Comparison of ENCODE assay signal across 7 cellular contexts in genomic region chr17:59165933-59166342, GRCh38. TPM values are rescaled to one million over a fixed set of nuclear protein-coding genes. Genes with fewer than 3 reads are reported as not detected.
DNase-seq lines count a peak whose midpoint lies in the region; ATAC-seq and TF ChIP-seq lines count a peak whose summit lies in the region.

No MANE protein-coding gene starts in this region.

- peak; percentile 50 for ATAC-seq in HG02973 (IDR thresholded peaks at IDR 0.05; ENCODE audit: unreplicated experiment)

- peak overlapping the region; percentile 28 for H3K4me3 ChIP-seq in OCI-LY3 (ENCODE audit: low read length)

- DNase-seq in GDM1 (lab: John Stamatoyannopoulos, UW) (peak; percentile 2), glutamatergic neuron (peak; percentile 50), NCI-H1092 treated with DMSO at 0.1 percent for 48 hours (lab: John Stamatoyannopoulos, UW) (no peak)
- peak; percentile 49 for DNase-seq in activated naive CD4-positive, alpha-beta T cell treated with Interleukin-2 at 50 U/mL for 16 hours
- DNase-seq in stimulated activated CD4-positive, alpha-beta T cell treated with anti-CD3 and anti-CD28 coated beads, Interleukin-12 subunit alpha, Interleukin-12 subunit beta, amount 100 ng/mL, for 48 hours (ENCODE audit: low read depth in 2 of 3, low spot score in 1 of 3) = peak in 2 of 3 donors; percentile 10 to 24

- no peaks in the 10 kb centered on the region for H4K20me1 ChIP-seq in OCI-LY3 (ENCODE audit: insufficient read depth, low read length)

- TF ChIP-seq CTCF in OCI-LY3 (IDR thresholded peaks at IDR 0.05; ENCODE audit: low read depth, low read length) (peak; percentile 67), glutamatergic neuron (IDR thresholded peaks at IDR 0.05; ENCODE audit: partially characterized antibody, unreplicated experiment) (peak; percentile 76)

- no peak overlapping the region for H3K27ac Mint-ChIP-seq in glutamatergic neuron (ENCODE audit: unreplicated experiment)

- H3K4me1 Mint-ChIP-seq in glutamatergic neuron (ENCODE audit: low read depth, unreplicated experiment) = peaks cover 3% of the 10 kb centered on the region

- H3K27me3 Mint-ChIP-seq in glutamatergic neuron (ENCODE audit: unreplicated experiment) = no peaks in the 10 kb centered on the region

- H3K4me3 Mint-ChIP-seq in glutamatergic neuron (ENCODE audit: unreplicated experiment) = no peak overlapping the region

- H3K36me3 Mint-ChIP-seq in glutamatergic neuron (ENCODE audit: unreplicated experiment) = no peaks in the 10 kb centered on the region

- H3K9ac ChIP-seq in OCI-LY3 (ENCODE audit: low read length) = peak overlapping the region; percentile 26

- peaks cover 47% of the 10 kb centered on the region for H3K4me1 ChIP-seq in OCI-LY3 (ENCODE audit: low read length)

- H3K27ac ChIP-seq in OCI-LY3 (ENCODE audit: low read length) = peak overlapping the region; percentile 85

- 0 out of 2 replicates have a peak overlapping the region, but pooled peaks have one; percentile 52 for H2AFZ ChIP-seq in OCI-LY3 (ENCODE audit: low read depth, low read length)

- H3K9me3 ChIP-seq in OCI-LY3 (ENCODE audit: insufficient read depth, low read length) = no peaks in the 10 kb centered on the region

- H3K36me3 ChIP-seq in OCI-LY3 (replicated peaks; ENCODE audit: low read depth, low read length) = peaks cover 6% of the 10 kb centered on the region

- H3K9me3 Mint-ChIP-seq in glutamatergic neuron (ENCODE audit: unreplicated experiment) = no peaks in the 10 kb centered on the region

- H3K79me2 ChIP-seq in OCI-LY3 (ENCODE audit: low read length) = peaks cover 77% of the 10 kb centered on the region

- no peaks in the 10 kb centered on the region for H3K27me3 ChIP-seq in OCI-LY3 (ENCODE audit: low read depth, low read length)

- H3K4me2 ChIP-seq in OCI-LY3 (ENCODE audit: low read length) = peak overlapping the region; percentile 53

RNA-seq across cellular contexts. Expression of gene PRR11, which starts 10.4 kb away (rescaled TPM):
- 9.6 TPM for total RNA-seq in glutamatergic neuron (ENCODE audit: unreplicated experiment)

RNA-seq across cellular contexts. Expression of gene SKA2, which starts 11.0 kb away (rescaled TPM):
- 65.9 TPM for total RNA-seq in glutamatergic neuron (ENCODE audit: unreplicated experiment)

RNA-seq across cellular contexts. Expression of gene SMG8, which starts 43.9 kb away (rescaled TPM):
- total RNA-seq in glutamatergic neuron (ENCODE audit: unreplicated experiment) = 19.4 TPM

RNA-seq across cellular contexts. Expression of gene GDPD1, which starts 54.4 kb away (rescaled TPM):
- 34.3 TPM for total RNA-seq in glutamatergic neuron (ENCODE audit: unreplicated experiment)

RNA-seq across cellular contexts. Expression of gene TRIM37, which starts 59.3 kb away (rescaled TPM):
- 35.6 TPM for total RNA-seq in glutamatergic neuron (ENCODE audit: unreplicated experiment)
